ENCODE assay signal across 8 cellular contexts in genomic region chr9:76704601-76705204, GRCh38. TPM values are rescaled to one million over a fixed set of nuclear protein-coding genes. Genes with fewer than 3 reads are reported as not detected.
A peak's percentile ranks its signal among the peaks of the same experiment; 100 is the strongest.
DNase-seq lines count a peak whose midpoint lies in the region; ATAC-seq and TF ChIP-seq lines count a peak whose summit lies in the region.

No MANE protein-coding gene starts in this region.

- H3K4me3 ChIP-seq in AG10803 (ENCODE audit: low read length) = no peak overlapping the region
- H3K4me3 ChIP-seq in heart right ventricle = no peak overlapping the region

- no peak for ATAC-seq in activated CD8-positive, alpha-beta T cell treated with anti-CD3 and anti-CD28 coated beads for 36 hours
- ATAC-seq in heart right ventricle (peak in 5 of 8 donors; percentile 44 to 78 (median 59)), HG02623 (IDR thresholded peaks at IDR 0.05; ENCODE audit: unreplicated experiment) (no peak)

- POLR2A ChIA-PET in activated CD8-positive, alpha-beta T cell treated with anti-CD3 and anti-CD28 coated beads for 36 hours (lab: Charles Lee) = interaction anchor here (0.8 kb wide), 1 partner anchor 607 kb away, joined by 3 read pairs; no protein-coding TSS in a partner anchor

- H3K4me1 ChIP-seq in heart right ventricle = peaks cover 0 to 32% (median 0%) of the 10 kb centered on the region in 9 donors

- no peak overlapping the region for H3K27ac ChIP-seq in heart right ventricle

- DNase-seq in AG10803 (ENCODE audit: low read depth) (peak; percentile 95), GM13977 (ENCODE audit: low spot score) (peak; percentile 33), NCI-H2107 (lab: John Stamatoyannopoulos, UW) (peak; percentile 27), heart right ventricle (peak in 1 of 2 donors; percentile 48), putamen (ENCODE audit: low spot score) (peak; percentile 70)
- no peak for DNase-seq in activated CD8-positive, alpha-beta T cell treated with anti-CD3 and anti-CD28 coated beads for 36 hours
- DNase-seq in activated CD4-positive, alpha-beta T cell treated with anti-CD3 and anti-CD28 coated beads for 1 hour = no peak

- no peaks in the 10 kb centered on the region for H3K36me3 Mint-ChIP-seq in activated CD8-positive, alpha-beta T cell treated with anti-CD3 and anti-CD28 coated beads for 36 hours (ENCODE audit: low read depth)

- no peaks in the 10 kb centered on the region for H3K9me3 Mint-ChIP-seq in activated CD8-positive, alpha-beta T cell treated with anti-CD3 and anti-CD28 coated beads for 36 hours

- H3K36me3 ChIP-seq in heart right ventricle = no peaks in the 10 kb centered on the region

- no peak overlapping the region for H3K4me3 Mint-ChIP-seq in activated CD8-positive, alpha-beta T cell treated with anti-CD3 and anti-CD28 coated beads for 36 hours

- CTCF ChIA-PET in activated CD8-positive, alpha-beta T cell treated with anti-CD3 and anti-CD28 coated beads for 36 hours (lab: Charles Lee) = interaction anchor here (0.6 to 6.7 kb wide), 22 partner anchors 13 to 403 kb away, joined by 3 to 44 read pairs (median 4); partner anchors contain the start of genes GCNT1 and RFK

- intact Hi-C loops in activated CD8-positive, alpha-beta T cell treated with anti-CD3 and anti-CD28 coated beads for 36 hours (cut with micrococcal nuclease) = loop anchor here (2.0 to 5.0 kb wide), 2 partner anchors 42 to 258 kb away; no protein-coding TSS in a partner anchor
- intact Hi-C loops in heart right ventricle (cut with DNase I) = loop anchor here (1.0 to 10.0 kb wide), 10 partner anchors 37 to 302 kb away; no protein-coding TSS in a partner anchor

- H3K27me3 ChIP-seq in heart right ventricle = peaks cover 0 to 56% (median 16%) of the 10 kb centered on the region in 7 donors

- no peak overlapping the region for H3K27ac Mint-ChIP-seq in activated CD8-positive, alpha-beta T cell treated with anti-CD3 and anti-CD28 coated beads for 36 hours

- 5 to 8% methylated on average over 9 of the region's 9 CpGs for WGBS in heart right ventricle, 2 donors

- H3K4me1 Mint-ChIP-seq in activated CD8-positive, alpha-beta T cell treated with anti-CD3 and anti-CD28 coated beads for 36 hours (ENCODE audit: low read depth) = no peaks in the 10 kb centered on the region

- peak; percentile 73 for TF ChIP-seq CTCF in AG10803 (conservative IDR thresholded peaks at IDR 0.05; ENCODE audit: low read length)
- TF ChIP-seq CTCF in GM13977 (IDR thresholded peaks at IDR 0.05; ENCODE audit: extremely low read depth, insufficient read depth, missing control alignments) = peak; percentile 68
- peak; percentile 83 for TF ChIP-seq CTCF in activated CD8-positive, alpha-beta T cell treated with anti-CD3 and anti-CD28 coated beads for 36 hours (IDR thresholded peaks at IDR 0.05)
- peak; percentile 32 to 83 (median 72) for TF ChIP-seq CTCF in heart right ventricle (IDR thresholded peaks at IDR 0.05)

- H3K9me3 ChIP-seq in heart right ventricle = no peaks in the 10 kb centered on the region

- in situ Hi-C loops in GM13977 (cut with MboI; ENCODE audit: low pct_unique_long_range_greater_than_20kb, low sequenced_read_pairs, unreplicated experiment) = no loop called here

- H3K27me3 Mint-ChIP-seq in activated CD8-positive, alpha-beta T cell treated with anti-CD3 and anti-CD28 coated beads for 36 hours = peaks cover 21% of the 10 kb centered on the region

RNA-seq across cellular contexts. Expression of gene PCA3, which starts 59.5 kb away (rescaled TPM):
- not detected for total RNA-seq in activated CD8-positive, alpha-beta T cell treated with anti-CD3 and anti-CD28 coated beads for 36 hours
- total RNA-seq in heart right ventricle = not detected
- polyA plus RNA-seq in heart right ventricle = under 1 TPM in 1 of 2 donors, not detected in 1; 0.01 TPM

Comparison
In these comparisons a context has a peak if more than half of its experiments do, and no peak if none do; other contexts are left out.
1. DNase-seq: peak in AG10803 (single experiment), GM13977 (single experiment), NCI-H2107 (single experiment) and putamen (single experiment); none in activated CD8-positive, alpha-beta T cell treated with anti-CD3 and anti-CD28 coated beads for 36 hours (single experiment) and activated CD4-positive, alpha-beta T cell treated with anti-CD3 and anti-CD28 coated beads for 1 hour (single experiment).
2. ATAC-seq: peak in heart right ventricle (5 of 8); none in activated CD8-positive, alpha-beta T cell treated with anti-CD3 and anti-CD28 coated beads for 36 hours (single experiment) and HG02623 (single experiment).
3. Peak in every context shown above with its lines, with median percentiles within 50 percentile points of each other: CTCF ChIP-seq.